21 cellular contexts compared by ENCODE assay signal in the genomic region with DNA sequence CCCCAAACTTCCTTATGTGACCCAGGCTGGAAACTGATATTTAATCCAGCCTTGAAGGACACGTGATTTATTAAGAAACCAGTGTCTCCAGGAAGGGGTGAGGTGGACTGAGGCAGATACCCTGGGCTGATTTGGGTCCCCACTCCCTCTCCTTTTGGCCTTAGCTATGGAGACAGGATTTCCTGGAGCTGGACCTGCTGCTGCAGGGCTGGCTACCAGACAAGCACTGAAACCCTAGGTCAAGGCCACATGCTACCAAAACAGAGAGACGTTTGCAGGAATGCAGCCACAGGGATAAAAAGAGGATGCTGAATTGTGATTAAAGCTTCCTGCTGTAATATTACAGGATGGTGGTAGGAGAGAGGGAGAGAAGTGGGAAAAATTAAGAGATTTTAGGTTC. TPM values are rescaled to one million over a fixed set of nuclear protein-coding genes. Genes with fewer than 3 reads are reported as not detected.
"Had no signal": no experiment of that assay in that cellular context is flagged by ENCODE, and none has a peak within 500 bp of the region (broad histone marks: within the 10 kb centered on the region; RNA-seq: fewer than 3 reads in every experiment).

No MANE protein-coding gene starts in this region.

- H3K27me3 ChIP-seq: brain microvascular endothelial cell, stomach had no signal

- H3K27ac ChIP-seq: brain microvascular endothelial cell, lower lobe of right lung, prostate gland, stomach, thoracic aorta had no signal

- H3K9me3 ChIP-seq: lower lobe of right lung, prostate gland, stomach, thoracic aorta had no signal

- H3K4me1 ChIP-seq: prostate gland, stomach had no signal

- H3K4me3 ChIP-seq: lower lobe of right lung, prostate gland, stomach, thoracic aorta had no signal

- DNase-seq: activated CD4-positive, alpha-beta T cell treated with anti-CD3 and anti-CD28 coated beads, Interleukin-2, amount 50 U/mL, for 1 hour; activated CD8-positive, alpha-beta memory T cell treated with anti-CD3 and anti-CD28 coated beads for 24 hours; activated naive CD8-positive, alpha-beta T cell treated with anti-CD3 and anti-CD28 coated beads, Interleukin-2, amount 10 ng/mL, durations not matched to agents 7 days and 5 days; anterior cingulate cortex; brain microvascular endothelial cell; cerebellar nuclear complex; endodermal cell; erythroblast; hippocampal formation; lower lobe of right lung; nephron progenitor cell; occipital lobe; stimulated activated CD4-positive, alpha-beta T cell treated with anti-CD3 and anti-CD28 coated beads, Interleukin-1b, Interleukin-23, amount 100 ng/mL, for 48 hours; stomach; T-cell; T-helper 9 cell had no signal

- ATAC-seq: activated CD4-positive, CD25-positive, alpha-beta regulatory T cell treated with anti-CD3 and anti-CD28 coated beads, Interleukin-2, amount 50 U/mL, for 24 hours; sciatic nerve; T-cell had no signal

- H3K36me3 ChIP-seq: brain microvascular endothelial cell, lower lobe of right lung, prostate gland, stomach, thoracic aorta had no signal

RNA-seq across cellular contexts. Expression of a gene that starts 50.5 kb away (rescaled TPM):
- total RNA-seq: activated naive CD8-positive, alpha-beta T cell treated with anti-CD3 and anti-CD28 coated beads, Interleukin-2, amount 10 ng/mL, durations not matched to agents 7 days and 5 days; activated T-helper 1 cell treated with anti-CD3 and anti-CD28 coated beads, Interleukin-12 subunit alpha, Interleukin-12 subunit beta, Interleukin-2, Interleukin-4 antibody, amounts not matched to agents 30 ng/mL and 10 ng/mL and 1 ng/mL, durations not matched to agents 14 hours and 24 hours and 36 hours; occipital lobe had no signal
